ENCODE assay signal across 9 cellular contexts in the genomic region with DNA sequence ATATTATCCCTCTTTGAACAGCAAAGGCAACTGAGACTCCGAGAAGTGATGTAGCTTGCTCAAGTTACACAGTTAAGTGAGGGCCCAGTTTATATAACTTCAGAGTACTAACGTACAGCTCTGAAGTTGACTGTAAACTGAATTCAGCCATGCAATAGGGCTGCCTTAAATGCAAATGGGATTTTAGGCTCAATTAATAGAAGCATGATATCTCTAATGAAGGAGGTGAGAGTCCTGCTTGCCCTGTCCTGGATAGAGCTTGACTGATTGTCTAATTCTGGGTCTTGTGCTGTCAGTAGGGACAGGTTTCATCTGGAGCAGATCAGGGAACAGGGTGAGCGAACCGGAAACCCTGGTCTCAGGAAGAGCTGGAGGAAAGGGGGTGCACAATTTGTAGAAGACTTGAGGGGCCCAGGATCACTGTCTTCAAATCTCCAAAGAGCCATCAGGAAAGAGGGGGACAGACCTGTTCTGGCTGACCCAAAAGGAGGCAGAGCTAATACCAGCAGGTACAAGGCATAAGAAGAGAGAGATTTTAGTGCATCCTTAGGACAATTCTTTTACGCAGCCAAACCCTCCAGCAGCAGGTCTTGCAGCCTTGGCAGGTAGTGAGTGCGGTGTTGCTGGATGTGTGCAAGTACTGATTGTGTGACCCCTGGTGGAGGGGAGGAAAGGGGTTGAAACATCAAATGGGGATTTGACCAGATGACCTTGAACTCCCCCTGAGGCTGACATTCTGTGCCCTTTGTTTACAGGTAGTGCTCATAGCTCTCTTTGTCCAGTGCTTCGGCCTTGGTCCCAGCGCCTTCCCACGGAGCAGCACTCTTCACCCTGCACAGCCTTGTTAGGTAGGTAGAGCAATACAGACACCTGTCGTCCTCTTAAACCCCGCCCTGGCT. TPM values are rescaled to one million over a fixed set of nuclear protein-coding genes. Genes with fewer than 3 reads are reported as not detected.
DNase-seq lines count a peak whose midpoint lies in the region; ATAC-seq and TF ChIP-seq lines count a peak whose summit lies in the region.
"Had no signal": no experiment of that assay in that cellular context is flagged by ENCODE, and none has a peak within 500 bp of the region (broad histone marks: within the 10 kb centered on the region; RNA-seq: fewer than 3 reads in every experiment).

No MANE protein-coding gene starts in this region.

- TF ChIP-seq CTCF in cardiac muscle cell (IDR thresholded peaks at IDR 0.05; ENCODE audit: low read depth, low read length) = no peak
- no peak for TF ChIP-seq CTCF in osteoblast (IDR thresholded peaks at IDR 0.05; ENCODE audit: extremely low read depth, low read depth, low read length)
- no peak for TF ChIP-seq CTCF in upper lobe of right lung (IDR thresholded peaks at IDR 0.05)

- no peak overlapping the region for H2AFZ ChIP-seq in osteoblast (ENCODE audit: low read length)

- H3K27me3 ChIP-seq in cardiac muscle cell = no peaks in the 10 kb centered on the region
- H3K27me3 ChIP-seq in endocrine pancreas (ENCODE audit: control insufficient read depth, insufficient read depth, low read length) = no peaks in the 10 kb centered on the region
- no peaks in the 10 kb centered on the region for H3K27me3 ChIP-seq in osteoblast (ENCODE audit: insufficient read depth, low read length)
- H3K27me3 ChIP-seq in upper lobe of right lung = no peaks in the 10 kb centered on the region
- peaks cover 66% of the 10 kb centered on the region for H3K27me3 ChIP-seq in H7 (ENCODE audit: control insufficient read depth, insufficient read depth, low read length)

- no peak for DNase-seq in cardiac muscle cell (ENCODE audit: low read depth in 1 of 2, low spot score in 1 of 2)
- DNase-seq in left cardiac atrium = no peak
- no peak for DNase-seq in osteoblast (ENCODE audit: insufficient read length, low spot score, missing footprints)
- DNase-seq in upper lobe of right lung = no peak
- no peak for DNase-seq in H7
- no peak for DNase-seq in Ammon's horn (ENCODE audit: low spot score)
- DNase-seq: activated T-cell treated with anti-CD3 and anti-CD28 coated beads, Interleukin-2, amount 50 U/mL, for 1 hour had no signal

- H3K27ac ChIP-seq in cardiac muscle cell (peak overlapping the region; percentile 65), osteoblast (ENCODE audit: low read depth, low read length) (peak overlapping the region; percentile 78), upper lobe of right lung (peak overlapping the region; percentile 94)

- H3K9me3 ChIP-seq in cardiac muscle cell (ENCODE audit: low read depth) (no peaks in the 10 kb centered on the region), endocrine pancreas (ENCODE audit: control insufficient read depth, low read length) (no peaks in the 10 kb centered on the region), osteoblast (ENCODE audit: low read depth, low read length) (no peaks in the 10 kb centered on the region), upper lobe of right lung (no peaks in the 10 kb centered on the region)

- ATAC-seq in left cardiac atrium (no peak), upper lobe of right lung (no peak), HG02870 (IDR thresholded peaks at IDR 0.05; ENCODE audit: unreplicated experiment) (no peak)

- no peak overlapping the region for H3K4me2 ChIP-seq in osteoblast (ENCODE audit: insufficient read depth, low read length)

- intact Hi-C loops in left cardiac atrium (cut with DNase I) = no loop called here
- intact Hi-C loops in upper lobe of right lung (cut with DNase I) = no loop called here

- peaks cover 68% of the 10 kb centered on the region for H3K79me2 ChIP-seq in osteoblast (ENCODE audit: insufficient read depth, low read length)

- H3K9ac ChIP-seq in endocrine pancreas (ENCODE audit: control insufficient read depth, insufficient read depth, low read length) = peak overlapping the region; percentile 19

- H3K4me1 ChIP-seq in cardiac muscle cell (ENCODE audit: low read depth) = peaks cover 28% of the 10 kb centered on the region
- peaks cover 13% of the 10 kb centered on the region for H3K4me1 ChIP-seq in endocrine pancreas (ENCODE audit: control insufficient read depth, insufficient read depth, low read length)
- H3K4me1 ChIP-seq in osteoblast (ENCODE audit: insufficient read depth, low read length) = peaks cover 84% of the 10 kb centered on the region
- H3K4me1 ChIP-seq in upper lobe of right lung = peaks cover 92% of the 10 kb centered on the region

- H3K36me3 ChIP-seq in cardiac muscle cell (no peaks in the 10 kb centered on the region), endocrine pancreas (ENCODE audit: control insufficient read depth, insufficient read depth, low read length) (no peaks in the 10 kb centered on the region), osteoblast (ENCODE audit: insufficient read depth, low read length) (peaks cover 12% of the 10 kb centered on the region), upper lobe of right lung (peaks cover 6% of the 10 kb centered on the region), H7 (replicated peaks; ENCODE audit: control insufficient read depth, insufficient read depth, low read length) (no peaks in the 10 kb centered on the region; the same call in 1 of the 2 replicates)

- no peak overlapping the region for H3K4me3 ChIP-seq in cardiac muscle cell
- H3K4me3 ChIP-seq in endocrine pancreas (ENCODE audit: control insufficient read depth, insufficient read depth, low read length) = no peak overlapping the region
- H3K4me3 ChIP-seq in osteoblast (ENCODE audit: insufficient read depth, low read length) = no peak overlapping the region
- H3K4me3 ChIP-seq in upper lobe of right lung = no peak overlapping the region
- no peak overlapping the region for H3K4me3 ChIP-seq in H7 (ENCODE audit: insufficient read depth, low read depth, low read length)

- H4K20me1 ChIP-seq in osteoblast (ENCODE audit: insufficient read depth, low read length) = peaks cover 34% of the 10 kb centered on the region

RNA-seq across cellular contexts. Expression of gene GSN, which starts 13.0 kb away (rescaled TPM):
- total RNA-seq in cardiac muscle cell = 285 and 310 TPM in 2 replicates
- 268 and 299 TPM in 2 replicates for polyA plus RNA-seq in cardiac muscle cell
- total RNA-seq in left cardiac atrium = 1,000 to 10,000 TPM in 1 of 2 donors, 100 to 1,000 TPM in 1; 881 to 1,287 TPM
- 372 and 405 TPM in 2 replicates for total RNA-seq in osteoblast
- total RNA-seq in upper lobe of right lung = 464 TPM
- 73.0 and 78.5 TPM in 2 replicates for total RNA-seq in H7 (2014; rRNA removed; shearing (Covaris generic))
